ENCODE assay signal across 8 cellular contexts in genomic region chr7:25125137-25125946, GRCh38. TPM values are rescaled to one million over a fixed set of nuclear protein-coding genes. Genes with fewer than 3 reads are reported as not detected.
DNase-seq lines count a peak whose midpoint lies in the region; ATAC-seq and TF ChIP-seq lines count a peak whose summit lies in the region.

Gene CYCS (minus strand): TSS chr7:25125260. CDS start chr7:25124119, 1,141 bp downstream.

- DNase-seq in NCI-H774 (lab: John Stamatoyannopoulos, UW): peak; percentile 99
- peak; percentile 99 for DNase-seq in activated CD4-positive, alpha-beta T cell treated with anti-CD3 and anti-CD28 coated beads, Interleukin-2, amount 50 U/mL, for 4 hours
- peak; percentile 100 for DNase-seq in left lobe of liver (ENCODE audit: low spot score)
- DNase-seq in stimulated activated CD4-positive, alpha-beta T cell treated with anti-CD3 and anti-CD28 coated beads, Interleukin-2, amount 100 ng/mL, for 4 hours (ENCODE audit: low read depth): peak; percentile 99

- H3K4me1 Mint-ChIP-seq in dendritic cell treated with granulocyte-macrophage colony-stimulating factor and Interleukin-4, amounts not matched to agents 40 ng/mL and 50 ng/mL, for 4 days (ENCODE audit: low read depth): peaks cover 21% of the 10 kb centered on the region

- H3K9me3 Mint-ChIP-seq in dendritic cell treated with granulocyte-macrophage colony-stimulating factor and Interleukin-4, amounts not matched to agents 40 ng/mL and 50 ng/mL, for 4 days: no peaks in the 10 kb centered on the region

- H3K27ac Mint-ChIP-seq in dendritic cell treated with granulocyte-macrophage colony-stimulating factor and Interleukin-4, amounts not matched to agents 40 ng/mL and 50 ng/mL, for 4 days: peak within 1 kb of the TSS; percentile 98

- H3K4me3 Mint-ChIP-seq in dendritic cell treated with granulocyte-macrophage colony-stimulating factor and Interleukin-4, amounts not matched to agents 40 ng/mL and 50 ng/mL, for 4 days: peak within 1 kb of the TSS; percentile 100

- H3K27ac ChIP-seq in C4-2B: peak within 1 kb of the TSS; percentile 97

- peaks cover 4% of the 10 kb centered on the region for H3K27me3 Mint-ChIP-seq in dendritic cell treated with granulocyte-macrophage colony-stimulating factor and Interleukin-4, amounts not matched to agents 40 ng/mL and 50 ng/mL, for 4 days

- TF ChIP-seq CTCF in C4-2B (conservative IDR thresholded peaks at IDR 0.05): no peak

- H3K36me3 Mint-ChIP-seq in dendritic cell treated with granulocyte-macrophage colony-stimulating factor and Interleukin-4, amounts not matched to agents 40 ng/mL and 50 ng/mL, for 4 days (ENCODE audit: low read depth): peaks cover 50% of the 10 kb centered on the region

- intact Hi-C loops in dendritic cell treated with granulocyte-macrophage colony-stimulating factor and Interleukin-4, amounts not matched to agents 40 ng/mL and 50 ng/mL, for 4 days (cut with micrococcal nuclease): loop anchor here (2.0 kb wide), 1 partner anchor 55 kb away; a partner anchor contains a TSS

- ATAC-seq in GM19395 (IDR thresholded peaks at IDR 0.05; ENCODE audit: unreplicated experiment): peak; percentile 89
- peak; percentile 94 for ATAC-seq in HG03565 (IDR thresholded peaks at IDR 0.05; ENCODE audit: unreplicated experiment)
- peak; percentile 91 for ATAC-seq in left lobe of liver

RNA-seq across cellular contexts. Expression of gene CYCS, which starts in this region (rescaled TPM):
- 46.6 TPM for total RNA-seq in left lobe of liver

Comparison
In these comparisons a context has a peak if more than half of its experiments do, and no peak if none do; other contexts are left out.
1. Peak in every context shown above with its lines: DNase-seq, ATAC-seq and H3K27ac ChIP-seq.